Comparison of ENCODE assay signal across 1 cellular context in genomic region chr3:12561397-12561796, GRCh38.
TF ChIP-seq lines count a peak whose summit lies in the region.

No MANE protein-coding gene starts in this region.

TF ChIP-seq in GM12878, 131 proteins besides CTCF, POLR2A, EP300 and RAD21:
- no peak for TF ChIP-seq PAX5 (IDR thresholded peaks at IDR 0.05; ENCODE audit: borderline replicate concordance, low read depth, low read length)
- no peak for TF ChIP-seq RAD51 (IDR thresholded peaks at IDR 0.05)
- TF ChIP-seq, protein P1, sequence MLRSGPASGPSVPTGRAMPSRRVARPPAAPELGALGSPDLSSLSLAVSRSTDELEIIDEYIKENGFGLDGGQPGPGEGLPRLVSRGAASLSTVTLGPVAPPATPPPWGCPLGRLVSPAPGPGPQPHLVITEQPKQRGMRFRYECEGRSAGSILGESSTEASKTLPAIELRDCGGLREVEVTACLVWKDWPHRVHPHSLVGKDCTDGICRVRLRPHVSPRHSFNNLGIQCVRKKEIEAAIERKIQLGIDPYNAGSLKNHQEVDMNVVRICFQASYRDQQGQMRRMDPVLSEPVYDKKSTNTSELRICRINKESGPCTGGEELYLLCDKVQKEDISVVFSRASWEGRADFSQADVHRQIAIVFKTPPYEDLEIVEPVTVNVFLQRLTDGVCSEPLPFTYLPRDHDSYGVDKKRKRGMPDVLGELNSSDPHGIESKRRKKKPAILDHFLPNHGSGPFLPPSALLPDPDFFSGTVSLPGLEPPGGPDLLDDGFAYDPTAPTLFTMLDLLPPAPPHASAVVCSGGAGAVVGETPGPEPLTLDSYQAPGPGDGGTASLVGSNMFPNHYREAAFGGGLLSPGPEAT (IDR thresholded peaks at IDR 0.05; ENCODE audit: low read depth), result no peak
- no peak for TF ChIP-seq ZNF207 (IDR thresholded peaks at IDR 0.05; ENCODE audit: borderline replicate concordance)
- TF ChIP-seq, protein P2, sequence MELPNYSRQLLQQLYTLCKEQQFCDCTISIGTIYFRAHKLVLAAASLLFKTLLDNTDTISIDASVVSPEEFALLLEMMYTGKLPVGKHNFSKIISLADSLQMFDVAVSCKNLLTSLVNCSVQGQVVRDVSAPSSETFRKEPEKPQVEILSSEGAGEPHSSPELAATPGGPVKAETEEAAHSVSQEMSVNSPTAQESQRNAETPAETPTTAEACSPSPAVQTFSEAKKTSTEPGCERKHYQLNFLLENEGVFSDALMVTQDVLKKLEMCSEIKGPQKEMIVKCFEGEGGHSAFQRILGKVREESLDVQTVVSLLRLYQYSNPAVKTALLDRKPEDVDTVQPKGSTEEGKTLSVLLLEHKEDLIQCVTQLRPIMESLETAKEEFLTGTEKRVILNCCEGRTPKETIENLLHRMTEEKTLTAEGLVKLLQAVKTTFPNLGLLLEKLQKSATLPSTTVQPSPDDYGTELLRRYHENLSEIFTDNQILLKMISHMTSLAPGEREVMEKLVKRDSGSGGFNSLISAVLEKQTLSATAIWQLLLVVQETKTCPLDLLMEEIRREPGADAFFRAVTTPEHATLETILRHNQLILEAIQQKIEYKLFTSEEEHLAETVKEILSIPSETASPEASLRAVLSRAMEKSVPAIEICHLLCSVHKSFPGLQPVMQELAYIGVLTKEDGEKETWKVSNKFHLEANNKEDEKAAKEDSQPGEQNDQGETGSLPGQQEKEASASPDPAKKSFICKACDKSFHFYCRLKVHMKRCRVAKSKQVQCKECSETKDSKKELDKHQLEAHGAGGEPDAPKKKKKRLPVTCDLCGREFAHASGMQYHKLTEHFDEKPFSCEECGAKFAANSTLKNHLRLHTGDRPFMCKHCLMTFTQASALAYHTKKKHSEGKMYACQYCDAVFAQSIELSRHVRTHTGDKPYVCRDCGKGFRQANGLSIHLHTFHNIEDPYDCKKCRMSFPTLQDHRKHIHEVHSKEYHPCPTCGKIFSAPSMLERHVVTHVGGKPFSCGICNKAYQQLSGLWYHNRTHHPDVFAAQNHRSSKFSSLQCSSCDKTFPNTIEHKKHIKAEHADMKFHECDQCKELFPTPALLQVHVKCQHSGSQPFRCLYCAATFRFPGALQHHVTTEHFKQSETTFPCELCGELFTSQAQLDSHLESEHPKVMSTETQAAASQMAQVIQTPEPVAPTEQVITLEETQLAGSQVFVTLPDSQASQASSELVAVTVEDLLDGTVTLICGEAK (IDR thresholded peaks at IDR 0.05; ENCODE audit: borderline replicate concordance), result no peak
- no peak for TF ChIP-seq TBL1XR1 (IDR thresholded peaks at IDR 0.05; ENCODE audit: low read depth, low read length)
- no peak for TF ChIP-seq ZZZ3 (IDR thresholded peaks at IDR 0.05; ENCODE audit: control insufficient read depth, insufficient read length, low read depth)
- TF ChIP-seq ZSCAN29 (IDR thresholded peaks at IDR 0.05), result no peak
- TF ChIP-seq POU2F2 (IDR thresholded peaks at IDR 0.05; ENCODE audit: borderline replicate concordance, low read depth, low read length), result no peak
- no peak for TF ChIP-seq NR2F1 (conservative IDR thresholded peaks at IDR 0.05)
- TF ChIP-seq LARP7 (IDR thresholded peaks at IDR 0.05), result no peak
- no peak for TF ChIP-seq JUNB (IDR thresholded peaks at IDR 0.05)
- no peak for TF ChIP-seq NR2C1 (IDR thresholded peaks at IDR 0.05)
- TF ChIP-seq, protein P3, sequence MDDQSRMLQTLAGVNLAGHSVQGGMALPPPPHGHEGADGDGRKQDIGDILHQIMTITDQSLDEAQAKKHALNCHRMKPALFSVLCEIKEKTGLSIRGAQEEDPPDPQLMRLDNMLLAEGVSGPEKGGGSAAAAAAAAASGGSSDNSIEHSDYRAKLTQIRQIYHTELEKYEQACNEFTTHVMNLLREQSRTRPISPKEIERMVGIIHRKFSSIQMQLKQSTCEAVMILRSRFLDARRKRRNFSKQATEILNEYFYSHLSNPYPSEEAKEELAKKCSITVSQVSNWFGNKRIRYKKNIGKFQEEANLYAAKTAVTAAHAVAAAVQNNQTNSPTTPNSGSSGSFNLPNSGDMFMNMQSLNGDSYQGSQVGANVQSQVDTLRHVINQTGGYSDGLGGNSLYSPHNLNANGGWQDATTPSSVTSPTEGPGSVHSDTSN (IDR thresholded peaks at IDR 0.05; ENCODE audit: insufficient replicate concordance, low read depth, low read length), result no peak
